ENCODE assay signal across 1 cellular context in genomic region chr12:2894961-2895360, GRCh38.
TF ChIP-seq lines count a peak whose summit lies in the region.

No MANE protein-coding gene starts in this region.

TF ChIP-seq in HepG2, 621 proteins besides CTCF, POLR2A, EP300 and RAD21:
- no peak for TF ChIP-seq ZNF878 (CRISPR knock-in tag; IDR thresholded peaks at IDR 0.05)
- TF ChIP-seq CHCHD3 (CRISPR knock-in tag; IDR thresholded peaks at IDR 0.05): no peak
- TF ChIP-seq SNAPC5 (CRISPR knock-in tag; IDR thresholded peaks at IDR 0.05; ENCODE audit: borderline replicate concordance): no peak
- no peak for TF ChIP-seq SCMH1 (CRISPR knock-in tag; IDR thresholded peaks at IDR 0.05; ENCODE audit: borderline replicate concordance)
- TF ChIP-seq SETDB1 (CRISPR knock-in tag; IDR thresholded peaks at IDR 0.05; ENCODE audit: borderline replicate concordance): no peak
- no peak for TF ChIP-seq ZNF790 (CRISPR knock-in tag; IDR thresholded peaks at IDR 0.05; ENCODE audit: borderline replicate concordance)
- no peak for TF ChIP-seq ZNF816 (CRISPR knock-in tag; IDR thresholded peaks at IDR 0.05; ENCODE audit: borderline replicate concordance)
- no peak for TF ChIP-seq ZNF282 (IDR thresholded peaks at IDR 0.05; ENCODE audit: partially characterized antibody)
- TF ChIP-seq CBX5 (CRISPR knock-in tag; IDR thresholded peaks at IDR 0.05; ENCODE audit: borderline replicate concordance): no peak
- TF ChIP-seq FOXJ3 (CRISPR knock-in tag; IDR thresholded peaks at IDR 0.05; ENCODE audit: borderline replicate concordance): no peak
- TF ChIP-seq MYPOP (CRISPR knock-in tag; IDR thresholded peaks at IDR 0.05): no peak
- TF ChIP-seq GMEB2 (CRISPR knock-in tag; IDR thresholded peaks at IDR 0.05; ENCODE audit: low read depth): no peak
- TF ChIP-seq NFE2 (CRISPR knock-in tag; IDR thresholded peaks at IDR 0.05): no peak
- no peak for TF ChIP-seq SRSF4 (IDR thresholded peaks at IDR 0.05; ENCODE audit: low read depth, low read length, poor library complexity, severe bottlenecking)
- TF ChIP-seq ZNF746 (CRISPR knock-in tag; IDR thresholded peaks at IDR 0.05): no peak
- TF ChIP-seq ZNF326 (CRISPR knock-in tag; IDR thresholded peaks at IDR 0.05; ENCODE audit: borderline replicate concordance): no peak
- TF ChIP-seq ZBTB37 (CRISPR knock-in tag; IDR thresholded peaks at IDR 0.05): no peak
TF ChIP-seq in HepG2: peak in this region for 0.
